Comparison of ENCODE assay signal across 8 cellular contexts in genomic region chr18:35581555-35582309, GRCh38. TPM values are rescaled to one million over a fixed set of nuclear protein-coding genes. Genes with fewer than 3 reads are reported as not detected.
DNase-seq lines count a peak whose midpoint lies in the region; ATAC-seq and TF ChIP-seq lines count a peak whose summit lies in the region.

GALNT1 (plus strand) TSS chr18:35581740; CDS start chr18:35654663, 72,923 bp downstream.

- H3K36me3 ChIP-seq in neural progenitor cell = no peaks in the 10 kb centered on the region

- H3K27ac ChIP-seq in neural progenitor cell = peak within 1 kb of the TSS; percentile 87

- peak within 1 kb of the TSS; percentile 65 for H3K9ac ChIP-seq in neural progenitor cell

- peaks cover 9% of the 10 kb centered on the region for H3K36me3 Mint-ChIP-seq in activated T-helper 1 cell treated with anti-CD3 and anti-CD28 coated beads, Interleukin-12 subunit alpha, Interleukin-12 subunit beta, Interleukin-2, Interleukin-4 antibody, amounts not matched to agents 30 ng/mL and 10 ng/mL and 1 ng/mL, durations not matched to agents 14 hours and 24 hours and 36 hours (ENCODE audit: low read depth)
- peaks cover 26% of the 10 kb centered on the region for H3K36me3 Mint-ChIP-seq in neural progenitor cell

- H3K9me3 Mint-ChIP-seq in activated T-helper 1 cell treated with anti-CD3 and anti-CD28 coated beads, Interleukin-12 subunit alpha, Interleukin-12 subunit beta, Interleukin-2, Interleukin-4 antibody, amounts not matched to agents 30 ng/mL and 10 ng/mL and 1 ng/mL, durations not matched to agents 14 hours and 24 hours and 36 hours = peaks cover 14% of the 10 kb centered on the region
- peaks cover 42% of the 10 kb centered on the region for H3K9me3 Mint-ChIP-seq in neural progenitor cell

- H3K4me2 ChIP-seq in neural progenitor cell = peak within 1 kb of the TSS; percentile 96

- H3K27me3 ChIP-seq in neural progenitor cell = peaks cover 14% of the 10 kb centered on the region

- no peak for ATAC-seq in GM19351 (IDR thresholded peaks at IDR 0.05; ENCODE audit: unreplicated experiment)

- H3K27me3 Mint-ChIP-seq in activated T-helper 1 cell treated with anti-CD3 and anti-CD28 coated beads, Interleukin-12 subunit alpha, Interleukin-12 subunit beta, Interleukin-2, Interleukin-4 antibody, amounts not matched to agents 30 ng/mL and 10 ng/mL and 1 ng/mL, durations not matched to agents 14 hours and 24 hours and 36 hours (ENCODE audit: insufficient read depth) = peaks cover 3% of the 10 kb centered on the region
- peaks cover 6% of the 10 kb centered on the region for H3K27me3 Mint-ChIP-seq in neural progenitor cell (ENCODE audit: insufficient read depth, low read depth)

- peak within 1 kb of the TSS; percentile 81 for H3K4me3 Mint-ChIP-seq in activated T-helper 1 cell treated with anti-CD3 and anti-CD28 coated beads, Interleukin-12 subunit alpha, Interleukin-12 subunit beta, Interleukin-2, Interleukin-4 antibody, amounts not matched to agents 30 ng/mL and 10 ng/mL and 1 ng/mL, durations not matched to agents 14 hours and 24 hours and 36 hours
- peak within 1 kb of the TSS; percentile 89 for H3K4me3 Mint-ChIP-seq in neural progenitor cell

- peaks cover 49% of the 10 kb centered on the region for H3K79me2 ChIP-seq in neural progenitor cell (ENCODE audit: low read depth)

- H2AFZ ChIP-seq in neural progenitor cell (replicated peaks) = peak within 1 kb of the TSS; percentile 96

- H4K20me1 ChIP-seq in neural progenitor cell (ENCODE audit: low read depth) = peaks cover 8% of the 10 kb centered on the region

- H3F3A ChIP-seq in neural progenitor cell (ENCODE audit: low read depth) = peaks cover 18% of the 10 kb centered on the region

- H3K4me1 Mint-ChIP-seq in activated T-helper 1 cell treated with anti-CD3 and anti-CD28 coated beads, Interleukin-12 subunit alpha, Interleukin-12 subunit beta, Interleukin-2, Interleukin-4 antibody, amounts not matched to agents 30 ng/mL and 10 ng/mL and 1 ng/mL, durations not matched to agents 14 hours and 24 hours and 36 hours (ENCODE audit: low read depth) = peaks cover 33% of the 10 kb centered on the region
- H3K4me1 Mint-ChIP-seq in neural progenitor cell = peaks cover 13% of the 10 kb centered on the region

- DNase-seq in NCI-H1092 treated with DMSO at 0.1 percent for 48 hours (lab: John Stamatoyannopoulos, UW) = peak; percentile 48
- no peak for DNase-seq in NCI-H1092 (lab: John Stamatoyannopoulos, UW)
- DNase-seq in M059J (ENCODE audit: low read depth) = peak; percentile 25
- peak; percentile 7 for DNase-seq in activated T-helper 1 cell treated with anti-CD3 and anti-CD28 coated beads, Interleukin-12 subunit alpha, Interleukin-12 subunit beta, Interleukin-2, Interleukin-4 antibody, amounts not matched to agents 30 ng/mL and 10 ng/mL and 1 ng/mL, durations not matched to agents 14 hours and 24 hours and 36 hours (ENCODE audit: low spot score)
- peak; percentile 10 to 42 for DNase-seq in foreskin fibroblast
- peak; percentile 62 for DNase-seq in neural progenitor cell (ENCODE audit: low spot score)
- no peak for DNase-seq in NCI-H2107 treated with DMSO at 0.1 percent for 48 hours (lab: John Stamatoyannopoulos, UW; ENCODE audit: unreplicated experiment)

- TF ChIP-seq CTCF in foreskin fibroblast (IDR thresholded peaks at IDR 0.05; ENCODE audit: low read depth, low read length) (no peak), neural progenitor cell (IDR thresholded peaks at IDR 0.05) (no peak)

- peaks cover 7% of the 10 kb centered on the region for H3K9me3 ChIP-seq in neural progenitor cell (ENCODE audit: low read depth)

- peaks cover 9% of the 10 kb centered on the region for H3K4me1 ChIP-seq in neural progenitor cell

- peak within 1 kb of the TSS; percentile 85 for H3K27ac Mint-ChIP-seq in activated T-helper 1 cell treated with anti-CD3 and anti-CD28 coated beads, Interleukin-12 subunit alpha, Interleukin-12 subunit beta, Interleukin-2, Interleukin-4 antibody, amounts not matched to agents 30 ng/mL and 10 ng/mL and 1 ng/mL, durations not matched to agents 14 hours and 24 hours and 36 hours
- peak within 1 kb of the TSS; percentile 81 for H3K27ac Mint-ChIP-seq in neural progenitor cell

- intact Hi-C loops in activated T-helper 1 cell treated with anti-CD3 and anti-CD28 coated beads, Interleukin-12 subunit alpha, Interleukin-12 subunit beta, Interleukin-2, Interleukin-4 antibody, amounts not matched to agents 30 ng/mL and 10 ng/mL and 1 ng/mL, durations not matched to agents 14 hours and 24 hours and 36 hours (cut with micrococcal nuclease) = loop anchor here (2.0 to 5.0 kb wide), 9 partner anchors 35 to 546 kb away; partner anchors contain the start of genes ELP2, INO80C, MAPRE2 and RPRD1A

- H3K4me3 ChIP-seq in foreskin fibroblast (ENCODE audit: low read depth in 1 of 2, low read length in 2 of 2) (peak within 1 kb of the TSS; percentile 78 to 81), neural progenitor cell (peak within 1 kb of the TSS; percentile 94)

RNA-seq across cellular contexts. Expression of gene GALNT1, which starts in this region (rescaled TPM):
- 46.1 and 63.0 TPM in 2 replicates for total RNA-seq in M059J (2014; rRNA removed; shearing (Covaris generic))
- total RNA-seq in activated T-helper 1 cell treated with anti-CD3 and anti-CD28 coated beads, Interleukin-12 subunit alpha, Interleukin-12 subunit beta, Interleukin-2, Interleukin-4 antibody, amounts not matched to agents 30 ng/mL and 10 ng/mL and 1 ng/mL, durations not matched to agents 14 hours and 24 hours and 36 hours = 53.5 and 58.6 TPM in 2 replicates
- 72.0 and 113 TPM in 2 replicates for total RNA-seq in neural progenitor cell (ENCODE audit: low replicate concordance)

Comparison
In these comparisons a context has a peak if more than half of its experiments do, and no peak if none do; other contexts are left out.
1. DNase-seq: peak in NCI-H1092 treated with DMSO at 0.1 percent for 48 hours (single experiment), M059J (single experiment), activated T-helper 1 cell treated with anti-CD3 and anti-CD28 coated beads, Interleukin-12 subunit alpha, Interleukin-12 subunit beta, Interleukin-2, Interleukin-4 antibody, amounts not matched to agents 30 ng/mL and 10 ng/mL and 1 ng/mL, durations not matched to agents 14 hours and 24 hours and 36 hours (single experiment), foreskin fibroblast (2 of 2) and neural progenitor cell (single experiment); none in NCI-H1092 (single experiment) and NCI-H2107 treated with DMSO at 0.1 percent for 48 hours (single experiment).